1 cellular context compared by ENCODE assay signal in the genomic region with DNA sequence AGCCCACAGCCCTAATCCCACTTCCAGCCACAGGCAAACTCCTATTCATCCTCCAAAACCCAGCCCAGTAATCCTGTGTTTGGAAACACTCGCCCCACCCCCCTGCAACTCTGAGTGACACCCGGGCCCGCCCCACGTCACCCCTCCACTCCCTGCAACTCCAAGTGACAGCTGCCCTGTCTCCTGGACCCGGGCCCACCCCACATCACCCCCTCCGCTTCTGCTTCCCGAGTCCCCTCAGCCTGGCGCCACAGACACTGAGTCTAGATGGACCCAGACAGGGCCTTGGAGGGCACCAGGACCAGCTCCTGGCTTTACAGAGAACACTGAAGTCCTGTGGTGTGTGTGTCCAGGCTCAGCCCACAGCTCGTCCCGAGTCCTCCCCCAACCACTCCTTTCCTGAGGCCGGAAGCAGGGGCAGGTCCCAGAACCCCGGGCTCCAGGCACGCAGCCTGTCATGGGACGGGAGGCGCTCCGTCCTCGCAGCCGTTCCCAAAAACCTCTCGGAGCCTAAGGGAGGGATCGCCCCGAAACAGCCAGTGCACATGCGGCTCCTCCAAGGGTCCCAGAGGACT.
TF ChIP-seq lines count a peak whose summit lies in the region.

No MANE protein-coding gene starts in this region.

TF ChIP-seq in HepG2, 621 proteins besides CTCF, POLR2A, EP300 and RAD21 (continued from another document and continues in another):
- TF ChIP-seq, protein P1, sequence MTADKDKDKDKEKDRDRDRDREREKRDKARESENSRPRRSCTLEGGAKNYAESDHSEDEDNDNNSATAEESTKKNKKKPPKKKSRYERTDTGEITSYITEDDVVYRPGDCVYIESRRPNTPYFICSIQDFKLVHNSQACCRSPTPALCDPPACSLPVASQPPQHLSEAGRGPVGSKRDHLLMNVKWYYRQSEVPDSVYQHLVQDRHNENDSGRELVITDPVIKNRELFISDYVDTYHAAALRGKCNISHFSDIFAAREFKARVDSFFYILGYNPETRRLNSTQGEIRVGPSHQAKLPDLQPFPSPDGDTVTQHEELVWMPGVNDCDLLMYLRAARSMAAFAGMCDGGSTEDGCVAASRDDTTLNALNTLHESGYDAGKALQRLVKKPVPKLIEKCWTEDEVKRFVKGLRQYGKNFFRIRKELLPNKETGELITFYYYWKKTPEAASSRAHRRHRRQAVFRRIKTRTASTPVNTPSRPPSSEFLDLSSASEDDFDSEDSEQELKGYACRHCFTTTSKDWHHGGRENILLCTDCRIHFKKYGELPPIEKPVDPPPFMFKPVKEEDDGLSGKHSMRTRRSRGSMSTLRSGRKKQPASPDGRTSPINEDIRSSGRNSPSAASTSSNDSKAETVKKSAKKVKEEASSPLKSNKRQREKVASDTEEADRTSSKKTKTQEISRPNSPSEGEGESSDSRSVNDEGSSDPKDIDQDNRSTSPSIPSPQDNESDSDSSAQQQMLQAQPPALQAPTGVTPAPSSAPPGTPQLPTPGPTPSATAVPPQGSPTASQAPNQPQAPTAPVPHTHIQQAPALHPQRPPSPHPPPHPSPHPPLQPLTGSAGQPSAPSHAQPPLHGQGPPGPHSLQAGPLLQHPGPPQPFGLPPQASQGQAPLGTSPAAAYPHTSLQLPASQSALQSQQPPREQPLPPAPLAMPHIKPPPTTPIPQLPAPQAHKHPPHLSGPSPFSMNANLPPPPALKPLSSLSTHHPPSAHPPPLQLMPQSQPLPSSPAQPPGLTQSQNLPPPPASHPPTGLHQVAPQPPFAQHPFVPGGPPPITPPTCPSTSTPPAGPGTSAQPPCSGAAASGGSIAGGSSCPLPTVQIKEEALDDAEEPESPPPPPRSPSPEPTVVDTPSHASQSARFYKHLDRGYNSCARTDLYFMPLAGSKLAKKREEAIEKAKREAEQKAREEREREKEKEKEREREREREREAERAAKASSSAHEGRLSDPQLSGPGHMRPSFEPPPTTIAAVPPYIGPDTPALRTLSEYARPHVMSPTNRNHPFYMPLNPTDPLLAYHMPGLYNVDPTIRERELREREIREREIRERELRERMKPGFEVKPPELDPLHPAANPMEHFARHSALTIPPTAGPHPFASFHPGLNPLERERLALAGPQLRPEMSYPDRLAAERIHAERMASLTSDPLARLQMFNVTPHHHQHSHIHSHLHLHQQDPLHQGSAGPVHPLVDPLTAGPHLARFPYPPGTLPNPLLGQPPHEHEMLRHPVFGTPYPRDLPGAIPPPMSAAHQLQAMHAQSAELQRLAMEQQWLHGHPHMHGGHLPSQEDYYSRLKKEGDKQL (CRISPR knock-in tag; IDR thresholded peaks at IDR 0.05; ENCODE audit: low read depth), result no peak
- TF ChIP-seq, protein P2, sequence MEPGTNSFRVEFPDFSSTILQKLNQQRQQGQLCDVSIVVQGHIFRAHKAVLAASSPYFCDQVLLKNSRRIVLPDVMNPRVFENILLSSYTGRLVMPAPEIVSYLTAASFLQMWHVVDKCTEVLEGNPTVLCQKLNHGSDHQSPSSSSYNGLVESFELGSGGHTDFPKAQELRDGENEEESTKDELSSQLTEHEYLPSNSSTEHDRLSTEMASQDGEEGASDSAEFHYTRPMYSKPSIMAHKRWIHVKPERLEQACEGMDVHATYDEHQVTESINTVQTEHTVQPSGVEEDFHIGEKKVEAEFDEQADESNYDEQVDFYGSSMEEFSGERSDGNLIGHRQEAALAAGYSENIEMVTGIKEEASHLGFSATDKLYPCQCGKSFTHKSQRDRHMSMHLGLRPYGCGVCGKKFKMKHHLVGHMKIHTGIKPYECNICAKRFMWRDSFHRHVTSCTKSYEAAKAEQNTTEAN (CRISPR knock-in tag; conservative IDR thresholded peaks at IDR 0.05), result no peak
- TF ChIP-seq ZNF251 (CRISPR knock-in tag; IDR thresholded peaks at IDR 0.05) (no peak), MTA3 (CRISPR knock-in tag; IDR thresholded peaks at IDR 0.05) (no peak), IKZF4 (CRISPR knock-in tag; IDR thresholded peaks at IDR 0.05; ENCODE audit: borderline replicate concordance, low read depth, not compliant biosample characterization) (no peak), ZNF446 (CRISPR knock-in tag; IDR thresholded peaks at IDR 0.05) (no peak), ZNF530 (CRISPR knock-in tag; IDR thresholded peaks at IDR 0.05; ENCODE audit: low read depth) (no peak), HDAC1 (CRISPR knock-in tag; IDR thresholded peaks at IDR 0.05) (no peak), SAP130 (CRISPR knock-in tag; IDR thresholded peaks at IDR 0.05; ENCODE audit: low read depth) (peak; percentile 70), NFYC (CRISPR knock-in tag; IDR thresholded peaks at IDR 0.05) (no peak), MAFF (IDR thresholded peaks at IDR 0.05; ENCODE audit: low read depth, low read length) (no peak), ZBTB3 (CRISPR knock-in tag; IDR thresholded peaks at IDR 0.05; ENCODE audit: borderline replicate concordance, low read depth) (no peak), NFKBIZ (CRISPR knock-in tag; IDR thresholded peaks at IDR 0.05) (no peak), ZSCAN12 (CRISPR knock-in tag; IDR thresholded peaks at IDR 0.05) (no peak), JARID2 (CRISPR knock-in tag; IDR thresholded peaks at IDR 0.05; ENCODE audit: insufficient replicate concordance) (no peak)
- TF ChIP-seq, protein P3, sequence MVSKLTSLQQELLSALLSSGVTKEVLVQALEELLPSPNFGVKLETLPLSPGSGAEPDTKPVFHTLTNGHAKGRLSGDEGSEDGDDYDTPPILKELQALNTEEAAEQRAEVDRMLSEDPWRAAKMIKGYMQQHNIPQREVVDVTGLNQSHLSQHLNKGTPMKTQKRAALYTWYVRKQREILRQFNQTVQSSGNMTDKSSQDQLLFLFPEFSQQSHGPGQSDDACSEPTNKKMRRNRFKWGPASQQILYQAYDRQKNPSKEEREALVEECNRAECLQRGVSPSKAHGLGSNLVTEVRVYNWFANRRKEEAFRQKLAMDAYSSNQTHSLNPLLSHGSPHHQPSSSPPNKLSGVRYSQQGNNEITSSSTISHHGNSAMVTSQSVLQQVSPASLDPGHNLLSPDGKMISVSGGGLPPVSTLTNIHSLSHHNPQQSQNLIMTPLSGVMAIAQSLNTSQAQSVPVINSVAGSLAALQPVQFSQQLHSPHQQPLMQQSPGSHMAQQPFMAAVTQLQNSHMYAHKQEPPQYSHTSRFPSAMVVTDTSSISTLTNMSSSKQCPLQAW (CRISPR knock-in tag; IDR thresholded peaks at IDR 0.05), result no peak
- TF ChIP-seq, protein P4, sequence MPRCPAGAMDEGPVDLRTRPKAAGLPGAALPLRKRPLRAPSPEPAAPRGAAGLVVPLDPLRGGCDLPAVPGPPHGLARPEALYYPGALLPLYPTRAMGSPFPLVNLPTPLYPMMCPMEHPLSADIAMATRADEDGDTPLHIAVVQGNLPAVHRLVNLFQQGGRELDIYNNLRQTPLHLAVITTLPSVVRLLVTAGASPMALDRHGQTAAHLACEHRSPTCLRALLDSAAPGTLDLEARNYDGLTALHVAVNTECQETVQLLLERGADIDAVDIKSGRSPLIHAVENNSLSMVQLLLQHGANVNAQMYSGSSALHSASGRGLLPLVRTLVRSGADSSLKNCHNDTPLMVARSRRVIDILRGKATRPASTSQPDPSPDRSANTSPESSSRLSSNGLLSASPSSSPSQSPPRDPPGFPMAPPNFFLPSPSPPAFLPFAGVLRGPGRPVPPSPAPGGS (CRISPR knock-in tag; IDR thresholded peaks at IDR 0.05), result no peak
- TF ChIP-seq, protein P5, sequence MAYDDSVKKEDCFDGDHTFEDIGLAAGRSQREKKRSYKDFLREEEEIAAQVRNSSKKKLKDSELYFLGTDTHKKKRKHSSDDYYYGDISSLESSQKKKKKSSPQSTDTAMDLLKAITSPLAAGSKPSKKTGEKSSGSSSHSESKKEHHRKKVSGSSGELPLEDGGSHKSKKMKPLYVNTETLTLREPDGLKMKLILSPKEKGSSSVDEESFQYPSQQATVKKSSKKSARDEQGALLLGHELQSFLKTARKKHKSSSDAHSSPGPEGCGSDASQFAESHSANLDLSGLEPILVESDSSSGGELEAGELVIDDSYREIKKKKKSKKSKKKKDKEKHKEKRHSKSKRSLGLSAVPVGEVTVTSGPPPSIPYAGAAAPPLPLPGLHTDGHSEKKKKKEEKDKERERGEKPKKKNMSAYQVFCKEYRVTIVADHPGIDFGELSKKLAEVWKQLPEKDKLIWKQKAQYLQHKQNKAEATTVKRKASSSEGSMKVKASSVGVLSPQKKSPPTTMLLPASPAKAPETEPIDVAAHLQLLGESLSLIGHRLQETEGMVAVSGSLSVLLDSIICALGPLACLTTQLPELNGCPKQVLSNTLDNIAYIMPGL (CRISPR knock-in tag; IDR thresholded peaks at IDR 0.05; ENCODE audit: borderline replicate concordance in 1 of 2, low read depth in 1 of 2), result peak in 1 of 2 experiments; percentile 22; a peak in 1 of 4 replicates
- TF ChIP-seq, protein P6, sequence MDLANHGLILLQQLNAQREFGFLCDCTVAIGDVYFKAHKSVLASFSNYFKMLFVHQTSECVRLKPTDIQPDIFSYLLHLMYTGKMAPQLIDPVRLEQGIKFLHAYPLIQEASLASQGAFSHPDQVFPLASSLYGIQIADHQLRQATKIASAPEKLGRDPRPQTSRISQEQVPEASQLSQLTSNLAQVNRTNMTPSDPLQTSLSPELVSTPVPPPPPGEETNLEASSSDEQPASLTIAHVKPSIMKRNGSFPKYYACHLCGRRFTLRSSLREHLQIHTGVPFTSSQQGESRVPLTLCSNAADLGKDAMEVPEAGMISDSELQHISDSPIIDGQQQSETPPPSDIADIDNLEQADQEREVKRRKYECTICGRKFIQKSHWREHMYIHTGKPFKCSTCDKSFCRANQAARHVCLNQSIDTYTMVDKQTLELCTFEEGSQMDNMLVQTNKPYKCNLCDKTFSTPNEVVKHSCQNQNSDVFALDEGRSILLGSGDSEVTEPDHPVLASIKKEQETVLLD (CRISPR knock-in tag; IDR thresholded peaks at IDR 0.05; ENCODE audit: low read depth), result no peak
- TF ChIP-seq, protein P7, sequence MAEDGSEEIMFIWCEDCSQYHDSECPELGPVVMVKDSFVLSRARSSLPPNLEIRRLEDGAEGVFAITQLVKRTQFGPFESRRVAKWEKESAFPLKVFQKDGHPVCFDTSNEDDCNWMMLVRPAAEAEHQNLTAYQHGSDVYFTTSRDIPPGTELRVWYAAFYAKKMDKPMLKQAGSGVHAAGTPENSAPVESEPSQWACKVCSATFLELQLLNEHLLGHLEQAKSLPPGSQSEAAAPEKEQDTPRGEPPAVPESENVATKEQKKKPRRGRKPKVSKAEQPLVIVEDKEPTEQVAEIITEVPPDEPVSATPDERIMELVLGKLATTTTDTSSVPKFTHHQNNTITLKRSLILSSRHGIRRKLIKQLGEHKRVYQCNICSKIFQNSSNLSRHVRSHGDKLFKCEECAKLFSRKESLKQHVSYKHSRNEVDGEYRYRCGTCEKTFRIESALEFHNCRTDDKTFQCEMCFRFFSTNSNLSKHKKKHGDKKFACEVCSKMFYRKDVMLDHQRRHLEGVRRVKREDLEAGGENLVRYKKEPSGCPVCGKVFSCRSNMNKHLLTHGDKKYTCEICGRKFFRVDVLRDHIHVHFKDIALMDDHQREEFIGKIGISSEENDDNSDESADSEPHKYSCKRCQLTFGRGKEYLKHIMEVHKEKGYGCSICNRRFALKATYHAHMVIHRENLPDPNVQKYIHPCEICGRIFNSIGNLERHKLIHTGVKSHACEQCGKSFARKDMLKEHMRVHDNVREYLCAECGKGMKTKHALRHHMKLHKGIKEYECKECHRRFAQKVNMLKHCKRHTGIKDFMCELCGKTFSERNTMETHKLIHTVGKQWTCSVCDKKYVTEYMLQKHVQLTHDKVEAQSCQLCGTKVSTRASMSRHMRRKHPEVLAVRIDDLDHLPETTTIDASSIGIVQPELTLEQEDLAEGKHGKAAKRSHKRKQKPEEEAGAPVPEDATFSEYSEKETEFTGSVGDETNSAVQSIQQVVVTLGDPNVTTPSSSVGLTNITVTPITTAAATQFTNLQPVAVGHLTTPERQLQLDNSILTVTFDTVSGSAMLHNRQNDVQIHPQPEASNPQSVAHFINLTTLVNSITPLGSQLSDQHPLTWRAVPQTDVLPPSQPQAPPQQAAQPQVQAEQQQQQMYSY (CRISPR knock-in tag; IDR thresholded peaks at IDR 0.05), result peak; percentile 70; the same call in 1 of the 2 replicates
- TF ChIP-seq, protein P8, sequence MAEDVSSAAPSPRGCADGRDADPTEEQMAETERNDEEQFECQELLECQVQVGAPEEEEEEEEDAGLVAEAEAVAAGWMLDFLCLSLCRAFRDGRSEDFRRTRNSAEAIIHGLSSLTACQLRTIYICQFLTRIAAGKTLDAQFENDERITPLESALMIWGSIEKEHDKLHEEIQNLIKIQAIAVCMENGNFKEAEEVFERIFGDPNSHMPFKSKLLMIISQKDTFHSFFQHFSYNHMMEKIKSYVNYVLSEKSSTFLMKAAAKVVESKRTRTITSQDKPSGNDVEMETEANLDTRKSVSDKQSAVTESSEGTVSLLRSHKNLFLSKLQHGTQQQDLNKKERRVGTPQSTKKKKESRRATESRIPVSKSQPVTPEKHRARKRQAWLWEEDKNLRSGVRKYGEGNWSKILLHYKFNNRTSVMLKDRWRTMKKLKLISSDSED (CRISPR knock-in tag; IDR thresholded peaks at IDR 0.05), result no peak
- TF ChIP-seq, protein P9, sequence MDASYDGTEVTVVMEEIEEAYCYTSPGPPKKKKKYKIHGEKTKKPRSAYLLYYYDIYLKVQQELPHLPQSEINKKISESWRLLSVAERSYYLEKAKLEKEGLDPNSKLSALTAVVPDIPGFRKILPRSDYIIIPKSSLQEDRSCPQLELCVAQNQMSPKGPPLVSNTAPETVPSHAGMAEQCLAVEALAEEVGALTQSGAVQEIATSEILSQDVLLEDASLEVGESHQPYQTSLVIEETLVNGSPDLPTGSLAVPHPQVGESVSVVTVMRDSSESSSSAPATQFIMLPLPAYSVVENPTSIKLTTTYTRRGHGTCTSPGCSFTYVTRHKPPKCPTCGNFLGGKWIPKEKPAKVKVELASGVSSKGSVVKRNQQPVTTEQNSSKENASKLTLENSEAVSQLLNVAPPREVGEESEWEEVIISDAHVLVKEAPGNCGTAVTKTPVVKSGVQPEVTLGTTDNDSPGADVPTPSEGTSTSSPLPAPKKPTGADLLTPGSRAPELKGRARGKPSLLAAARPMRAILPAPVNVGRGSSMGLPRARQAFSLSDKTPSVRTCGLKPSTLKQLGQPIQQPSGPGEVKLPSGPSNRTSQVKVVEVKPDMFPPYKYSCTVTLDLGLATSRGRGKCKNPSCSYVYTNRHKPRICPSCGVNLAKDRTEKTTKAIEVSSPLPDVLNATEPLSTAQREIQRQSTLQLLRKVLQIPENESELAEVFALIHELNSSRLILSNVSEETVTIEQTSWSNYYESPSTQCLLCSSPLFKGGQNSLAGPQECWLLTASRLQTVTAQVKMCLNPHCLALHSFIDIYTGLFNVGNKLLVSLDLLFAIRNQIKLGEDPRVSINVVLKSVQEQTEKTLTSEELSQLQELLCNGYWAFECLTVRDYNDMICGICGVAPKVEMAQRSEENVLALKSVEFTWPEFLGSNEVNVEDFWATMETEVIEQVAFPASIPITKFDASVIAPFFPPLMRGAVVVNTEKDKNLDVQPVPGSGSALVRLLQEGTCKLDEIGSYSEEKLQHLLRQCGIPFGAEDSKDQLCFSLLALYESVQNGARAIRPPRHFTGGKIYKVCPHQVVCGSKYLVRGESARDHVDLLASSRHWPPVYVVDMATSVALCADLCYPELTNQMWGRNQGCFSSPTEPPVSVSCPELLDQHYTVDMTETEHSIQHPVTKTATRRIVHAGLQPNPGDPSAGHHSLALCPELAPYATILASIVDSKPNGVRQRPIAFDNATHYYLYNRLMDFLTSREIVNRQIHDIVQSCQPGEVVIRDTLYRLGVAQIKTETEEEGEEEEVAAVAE (CRISPR knock-in tag; IDR thresholded peaks at IDR 0.05; ENCODE audit: borderline replicate concordance), result no peak
